In genomic region chr3:188818282-188818681, GRCh38 we compare ENCODE assay signal across 24 cellular contexts.
"Had no signal": no experiment of that assay in that cellular context is flagged by ENCODE, and none has a peak within 500 bp of the region (broad histone marks: within the 10 kb centered on the region; RNA-seq: fewer than 3 reads in every experiment).

No MANE protein-coding gene starts in this region.

- H3K79me2 ChIP-seq: parathyroid adenoma had no signal

- H3K27ac ChIP-seq: dorsolateral prefrontal cortex, parathyroid adenoma, prostate gland, thoracic aorta, transverse colon had no signal

- ATAC-seq: sciatic nerve; stimulated activated naive B cell treated with anti-CD40 and anti-IgM and Interleukin-4, amounts not matched to agents 10 μg/mL and 1 μg/mL and 100 μg/mL, for 72 hours had no signal

- H3K36me3 ChIP-seq: prostate gland, spleen, stomach, thoracic aorta, transverse colon, uterus had no signal

- H3K27me3 Mint-ChIP-seq: naive B cell; stimulated activated naive B cell treated with anti-CD40 and anti-IgM and Interleukin-4, amounts not matched to agents 10 μg/mL and 1 μg/mL and 100 μg/mL, for 72 hours had no signal

- H3K9me3 ChIP-seq: prostate gland, spleen, stomach, thoracic aorta, transverse colon, uterus had no signal

- H3K4me3 Mint-ChIP-seq: naive B cell; nephron; stimulated activated naive B cell treated with anti-CD40 and anti-IgM and Interleukin-4, amounts not matched to agents 10 μg/mL and 1 μg/mL and 100 μg/mL, for 72 hours had no signal

- H3K9me3 Mint-ChIP-seq: naive B cell; nephron; stimulated activated naive B cell treated with anti-CD40 and anti-IgM and Interleukin-4, amounts not matched to agents 10 μg/mL and 1 μg/mL and 100 μg/mL, for 72 hours had no signal

- H3K4me3 ChIP-seq: dorsolateral prefrontal cortex, lung, prostate gland, spleen, stomach, thoracic aorta, transverse colon, uterus had no signal

- H2AFZ ChIP-seq: parathyroid adenoma had no signal

- H3K27ac Mint-ChIP-seq: nephron; stimulated activated naive B cell treated with anti-CD40 and anti-IgM and Interleukin-4, amounts not matched to agents 10 μg/mL and 1 μg/mL and 100 μg/mL, for 72 hours had no signal

- H3K36me3 Mint-ChIP-seq: naive B cell had no signal

- DNase-seq: cortex of kidney; dorsolateral prefrontal cortex; effector CD8-positive, alpha-beta T cell; foreskin melanocyte; head of caudate nucleus; hippocampal formation; left colon; mesendoderm; naive B cell; spleen; stimulated activated CD4-positive, alpha-beta T cell treated with anti-CD3 and anti-CD28 coated beads, Interleukin-15, amount 100 ng/mL, for 24 hours; stimulated activated CD4-positive, alpha-beta T cell treated with anti-CD3 and anti-CD28 coated beads, Interleukin-1b, Interleukin-23, amount 100 ng/mL, for 48 hours; stimulated activated CD4-positive, alpha-beta T cell treated with anti-CD3 and anti-CD28 coated beads, Interleukin-4, amount 100 ng/mL, for 4 hours; stimulated activated naive B cell treated with anti-CD40 and anti-IgM and Interleukin-4, amounts not matched to agents 10 μg/mL and 1 μg/mL and 100 μg/mL, for 72 hours; stomach; substantia nigra; transverse colon; uterus had no signal

- H3K27me3 ChIP-seq: dorsolateral prefrontal cortex, spleen, stomach, transverse colon, uterus had no signal
